1 cellular context compared by ENCODE assay signal in the genomic region with DNA sequence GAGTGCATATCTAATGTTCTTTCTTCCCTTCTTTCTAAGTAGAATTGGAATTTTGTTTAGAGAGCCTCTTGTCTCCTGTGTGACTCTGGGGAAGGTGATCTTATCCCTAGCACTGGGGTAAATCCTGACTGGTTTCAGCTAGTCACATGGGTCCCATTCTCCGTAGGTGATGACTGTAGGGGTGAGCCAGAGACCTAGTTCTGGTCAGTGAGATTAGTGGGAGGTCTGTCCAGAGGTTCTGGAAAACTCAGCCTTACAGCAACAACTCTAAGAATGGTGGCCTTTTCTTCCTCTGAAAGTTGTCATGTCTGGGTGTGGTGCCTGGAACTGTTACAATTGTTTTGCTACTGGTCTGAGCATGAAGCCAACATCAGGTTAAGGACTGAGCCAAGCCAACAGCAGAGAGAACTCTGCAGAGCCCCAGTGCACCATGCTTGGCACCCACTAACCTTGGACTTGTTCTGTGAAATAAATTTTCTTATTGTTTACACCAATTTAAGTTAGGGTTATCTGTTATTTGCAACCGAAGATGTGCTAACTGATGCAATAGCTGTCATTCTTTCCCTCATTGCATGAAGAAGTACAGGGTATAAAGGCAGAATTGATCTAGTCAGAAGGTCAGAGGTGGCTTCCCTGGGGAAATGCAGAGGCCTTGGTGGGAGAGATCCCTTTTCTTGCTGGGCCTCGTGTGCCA.
TF ChIP-seq lines count a peak whose summit lies in the region.

No MANE protein-coding gene starts in this region.

TF ChIP-seq in SK-N-SH, 30 proteins besides CTCF, POLR2A, EP300 and RAD21 (continued from another document):
- TF ChIP-seq, protein P1, sequence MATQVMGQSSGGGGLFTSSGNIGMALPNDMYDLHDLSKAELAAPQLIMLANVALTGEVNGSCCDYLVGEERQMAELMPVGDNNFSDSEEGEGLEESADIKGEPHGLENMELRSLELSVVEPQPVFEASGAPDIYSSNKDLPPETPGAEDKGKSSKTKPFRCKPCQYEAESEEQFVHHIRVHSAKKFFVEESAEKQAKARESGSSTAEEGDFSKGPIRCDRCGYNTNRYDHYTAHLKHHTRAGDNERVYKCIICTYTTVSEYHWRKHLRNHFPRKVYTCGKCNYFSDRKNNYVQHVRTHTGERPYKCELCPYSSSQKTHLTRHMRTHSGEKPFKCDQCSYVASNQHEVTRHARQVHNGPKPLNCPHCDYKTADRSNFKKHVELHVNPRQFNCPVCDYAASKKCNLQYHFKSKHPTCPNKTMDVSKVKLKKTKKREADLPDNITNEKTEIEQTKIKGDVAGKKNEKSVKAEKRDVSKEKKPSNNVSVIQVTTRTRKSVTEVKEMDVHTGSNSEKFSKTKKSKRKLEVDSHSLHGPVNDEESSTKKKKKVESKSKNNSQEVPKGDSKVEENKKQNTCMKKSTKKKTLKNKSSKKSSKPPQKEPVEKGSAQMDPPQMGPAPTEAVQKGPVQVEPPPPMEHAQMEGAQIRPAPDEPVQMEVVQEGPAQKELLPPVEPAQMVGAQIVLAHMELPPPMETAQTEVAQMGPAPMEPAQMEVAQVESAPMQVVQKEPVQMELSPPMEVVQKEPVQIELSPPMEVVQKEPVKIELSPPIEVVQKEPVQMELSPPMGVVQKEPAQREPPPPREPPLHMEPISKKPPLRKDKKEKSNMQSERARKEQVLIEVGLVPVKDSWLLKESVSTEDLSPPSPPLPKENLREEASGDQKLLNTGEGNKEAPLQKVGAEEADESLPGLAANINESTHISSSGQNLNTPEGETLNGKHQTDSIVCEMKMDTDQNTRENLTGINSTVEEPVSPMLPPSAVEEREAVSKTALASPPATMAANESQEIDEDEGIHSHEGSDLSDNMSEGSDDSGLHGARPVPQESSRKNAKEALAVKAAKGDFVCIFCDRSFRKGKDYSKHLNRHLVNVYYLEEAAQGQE (IDR thresholded peaks at IDR 0.05; ENCODE audit: low read depth, low read length), result no peak
- TF ChIP-seq FOSL2 (IDR thresholded peaks at IDR 0.05; ENCODE audit: borderline replicate concordance, low read depth) (no peak), ZBTB33 (IDR thresholded peaks at IDR 0.05; ENCODE audit: borderline replicate concordance, low read depth) (no peak), TCF12 (IDR thresholded peaks at IDR 0.05) (no peak), NFIC (IDR thresholded peaks at IDR 0.05; ENCODE audit: borderline replicate concordance) (no peak), MEF2A (IDR thresholded peaks at IDR 0.05; ENCODE audit: borderline replicate concordance, low read depth) (no peak)
